ENCODE assay signal across 8 cellular contexts in the genomic region with DNA sequence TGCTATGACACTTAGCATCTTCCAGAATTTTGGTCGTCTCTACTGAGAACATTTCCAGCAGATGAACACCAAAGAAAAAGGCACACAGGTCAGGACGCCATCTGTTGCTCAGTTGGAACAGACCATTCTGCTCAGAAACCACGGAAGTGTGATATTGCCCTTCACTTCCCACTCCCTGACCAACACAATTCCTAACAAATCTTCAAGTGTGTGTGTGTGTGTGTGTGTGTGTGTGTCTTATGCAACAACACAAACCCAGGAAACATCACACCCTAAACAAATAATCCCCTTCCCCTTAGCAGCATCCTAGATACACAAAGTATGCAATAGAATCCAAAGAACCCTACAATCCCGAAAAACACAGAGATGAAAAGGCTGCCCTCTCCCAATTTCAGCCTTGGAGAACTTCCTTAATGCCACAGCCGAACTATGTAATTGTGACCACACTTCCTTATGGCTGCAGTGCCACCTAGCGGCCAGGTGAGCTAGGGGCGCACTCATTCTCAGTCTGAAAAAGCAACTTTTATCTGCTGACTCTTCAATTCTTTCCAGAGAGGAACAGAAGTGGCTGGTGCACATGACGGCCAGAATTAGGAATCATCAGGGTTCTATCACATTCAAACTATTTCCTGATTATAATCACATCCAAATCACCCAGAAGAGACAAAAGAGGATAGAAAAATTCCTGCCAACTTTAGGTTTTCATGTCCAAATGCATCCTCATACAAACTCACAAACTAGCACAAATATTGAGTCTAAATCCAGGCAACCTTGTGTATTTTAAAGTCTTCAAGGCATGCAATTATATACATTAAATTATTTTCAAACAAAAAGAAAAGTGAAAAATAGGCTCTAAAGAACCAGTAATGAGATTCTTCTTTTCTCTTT.
A peak's percentile ranks its signal among the peaks of the same experiment; 100 is the strongest.
DNase-seq lines count a peak whose midpoint lies in the region; ATAC-seq, FAIRE-seq and TF ChIP-seq lines count a peak whose summit lies in the region.

No MANE protein-coding gene starts in this region.

- H4K20me1 ChIP-seq in GM12878 (ENCODE audit: control insufficient read depth, insufficient read depth): no peaks in the 10 kb centered on the region

- no peak overlapping the region for H3K9ac ChIP-seq in GM12878 (ENCODE audit: control insufficient read depth, insufficient read depth, low read length)

- in situ Hi-C loops in GM12878 (cut with MboI): loop anchor here (5.0 to 10.0 kb wide), 2 partner anchors 1282 to 1525 kb away; no protein-coding TSS in a partner anchor

- ATAC-seq in HG02623 (IDR thresholded peaks at IDR 0.05; ENCODE audit: unreplicated experiment) (peak; percentile 86), GM12878 (peak; percentile 93)

- H3K4me2 ChIP-seq in GM12878 (ENCODE audit: control insufficient read depth, insufficient read depth): no peak overlapping the region

- POLR2A ChIA-PET in GM12878 (lab: Charles Lee): no interaction called here

- no TSS peak for BruUV-seq in GM12878 (replicated peaks; lab: Mats Ljungman, UMichigan)

- no peaks in the 10 kb centered on the region for H3K4me1 ChIP-seq in GM12878 (ENCODE audit: control insufficient read depth, insufficient read depth, low read length)

- peak; percentile 75 to 78 for DNase-seq in NCI-H187 (lab: John Stamatoyannopoulos, UW)
- no peak for DNase-seq in NCI-H187 treated with DMSO at 0.1 percent for 48 hours (lab: John Stamatoyannopoulos, UW)
- peak; percentile 66 for DNase-seq in NCI-H1436 (lab: John Stamatoyannopoulos, UW)
- DNase-seq in T-helper 9 cell: peak; percentile 54
- DNase-seq in GM12878 (ENCODE audit: low read depth, low spot score): peak; percentile 12
- peak; percentile 35 for DNase-seq in iPS DF 19.7 (ENCODE audit: low read depth, low spot score)
- DNase-seq in stimulated activated CD4-positive, alpha-beta T cell treated with anti-CD3 and anti-CD28 coated beads, Interleukin-15, amount 100 ng/mL, for 1 hour (ENCODE audit: low read depth in 1 of 2, low spot score in 1 of 2): peak; percentile 7 to 54

- SMC1A ChIA-PET in GM12878 (lab: Charles Lee; ENCODE audit: uncharacterized antibody, unreplicated experiment): interaction anchor here (0.5 to 2.0 kb wide), 8 partner anchors 24 to 1284 kb away, joined by 3 to 5 read pairs (median 3); no protein-coding TSS in a partner anchor

- no peak for TF ChIP-seq EP300 in GM12878 (IDR thresholded peaks at IDR 0.05; ENCODE audit: borderline replicate concordance in 1 of 2, control insufficient read depth in 1 of 2, low read depth in 2 of 2, low read length in 2 of 2)

- intact Hi-C loops in GM12878 (cut with micrococcal nuclease; ENCODE audit: unreplicated experiment): loop anchor here (2.0 to 10.0 kb wide), 4 partner anchors 1145 to 1523 kb away; no protein-coding TSS in a partner anchor

- TF ChIP-seq CTCF in GM12878 (IDR thresholded peaks at IDR 0.05 in 2 of 3, conservative IDR thresholded peaks at IDR 0.05 in 1 of 3; ENCODE audit: control insufficient read depth in 2 of 3, extremely low read depth in 1 of 3, insufficient read depth in 1 of 3, low read depth in 3 of 3, low read length in 3 of 3): peak; percentile 90 to 98 (median 92)

- no peak overlapping the region; the same call in 1 of the 2 replicates for H2AFZ ChIP-seq in GM12878 (ENCODE audit: control insufficient read depth, low read depth, low read length)

- TF ChIP-seq RAD21 in GM12878 (IDR thresholded peaks at IDR 0.05; ENCODE audit: insufficient read depth, low read depth, low read length): peak; percentile 95

- no peak overlapping the region for H3K27ac ChIP-seq in GM12878 (ENCODE audit: control insufficient read depth, insufficient read depth)

- no peaks in the 10 kb centered on the region for H3K36me3 ChIP-seq in GM12878 (ENCODE audit: control insufficient read depth in 2 of 2, insufficient read depth in 2 of 2, low read length in 1 of 2)

- H3K27me3 ChIP-seq in GM12878 (replicated peaks in 1 of 2; ENCODE audit: control insufficient read depth in 2 of 2, insufficient read depth in 2 of 2, low read length in 1 of 2): no peaks in the 10 kb centered on the region; a peak in 1 of 4 replicates

- no peaks in the 10 kb centered on the region for H3K9me3 ChIP-seq in GM12878 (replicated peaks; ENCODE audit: control insufficient read depth, insufficient read depth, low read length)

- no peak overlapping the region for H3K4me3 ChIP-seq in GM12878

- peak; percentile 83 for FAIRE-seq in GM12878 (lab: Jason Lieb, UNC)

- CTCF ChIA-PET in GM12878 (lab: Yijun Ruan, JAX): interaction anchor here (0.6 to 2.9 kb wide), 13 partner anchors 10 to 1571 kb away, joined by 3 to 27 read pairs (median 4); no protein-coding TSS in a partner anchor

- WGBS in GM12878 (ENCODE audit: insufficient coverage, insufficient replicate concordance, low lambda C conversion rate, missing lambda C conversion rate): 0% methylated on average over 8 of the region's 8 CpGs

- H3K79me2 ChIP-seq in GM12878 (ENCODE audit: control insufficient read depth, insufficient read depth, low read length): no peaks in the 10 kb centered on the region

- RAD21 ChIA-PET in GM12878 (lab: Charles Lee; ENCODE audit: unreplicated experiment): interaction anchor here (0.6 to 1.9 kb wide), 6 partner anchors 204 to 1522 kb away, joined by 3 to 6 read pairs (median 4); no protein-coding TSS in a partner anchor

- TF ChIP-seq POLR2A in GM12878 (IDR thresholded peaks at IDR 0.05; ENCODE audit: low read depth, low read length): no peak

TF ChIP-seq in GM12878, 131 proteins besides CTCF, POLR2A, EP300 and RAD21 (continues in another document):
- no peak for TF ChIP-seq NFIC (IDR thresholded peaks at IDR 0.05; ENCODE audit: low read depth, low read length)
- TF ChIP-seq, protein P1, sequence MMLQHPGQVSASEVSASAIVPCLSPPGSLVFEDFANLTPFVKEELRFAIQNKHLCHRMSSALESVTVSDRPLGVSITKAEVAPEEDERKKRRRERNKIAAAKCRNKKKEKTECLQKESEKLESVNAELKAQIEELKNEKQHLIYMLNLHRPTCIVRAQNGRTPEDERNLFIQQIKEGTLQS (IDR thresholded peaks at IDR 0.05; ENCODE audit: borderline replicate concordance, extremely low read depth, low read depth, low read length): no peak
- TF ChIP-seq MYB (IDR thresholded peaks at IDR 0.05; ENCODE audit: borderline replicate concordance, low read depth, low read length): no peak
- TF ChIP-seq, protein P2, sequence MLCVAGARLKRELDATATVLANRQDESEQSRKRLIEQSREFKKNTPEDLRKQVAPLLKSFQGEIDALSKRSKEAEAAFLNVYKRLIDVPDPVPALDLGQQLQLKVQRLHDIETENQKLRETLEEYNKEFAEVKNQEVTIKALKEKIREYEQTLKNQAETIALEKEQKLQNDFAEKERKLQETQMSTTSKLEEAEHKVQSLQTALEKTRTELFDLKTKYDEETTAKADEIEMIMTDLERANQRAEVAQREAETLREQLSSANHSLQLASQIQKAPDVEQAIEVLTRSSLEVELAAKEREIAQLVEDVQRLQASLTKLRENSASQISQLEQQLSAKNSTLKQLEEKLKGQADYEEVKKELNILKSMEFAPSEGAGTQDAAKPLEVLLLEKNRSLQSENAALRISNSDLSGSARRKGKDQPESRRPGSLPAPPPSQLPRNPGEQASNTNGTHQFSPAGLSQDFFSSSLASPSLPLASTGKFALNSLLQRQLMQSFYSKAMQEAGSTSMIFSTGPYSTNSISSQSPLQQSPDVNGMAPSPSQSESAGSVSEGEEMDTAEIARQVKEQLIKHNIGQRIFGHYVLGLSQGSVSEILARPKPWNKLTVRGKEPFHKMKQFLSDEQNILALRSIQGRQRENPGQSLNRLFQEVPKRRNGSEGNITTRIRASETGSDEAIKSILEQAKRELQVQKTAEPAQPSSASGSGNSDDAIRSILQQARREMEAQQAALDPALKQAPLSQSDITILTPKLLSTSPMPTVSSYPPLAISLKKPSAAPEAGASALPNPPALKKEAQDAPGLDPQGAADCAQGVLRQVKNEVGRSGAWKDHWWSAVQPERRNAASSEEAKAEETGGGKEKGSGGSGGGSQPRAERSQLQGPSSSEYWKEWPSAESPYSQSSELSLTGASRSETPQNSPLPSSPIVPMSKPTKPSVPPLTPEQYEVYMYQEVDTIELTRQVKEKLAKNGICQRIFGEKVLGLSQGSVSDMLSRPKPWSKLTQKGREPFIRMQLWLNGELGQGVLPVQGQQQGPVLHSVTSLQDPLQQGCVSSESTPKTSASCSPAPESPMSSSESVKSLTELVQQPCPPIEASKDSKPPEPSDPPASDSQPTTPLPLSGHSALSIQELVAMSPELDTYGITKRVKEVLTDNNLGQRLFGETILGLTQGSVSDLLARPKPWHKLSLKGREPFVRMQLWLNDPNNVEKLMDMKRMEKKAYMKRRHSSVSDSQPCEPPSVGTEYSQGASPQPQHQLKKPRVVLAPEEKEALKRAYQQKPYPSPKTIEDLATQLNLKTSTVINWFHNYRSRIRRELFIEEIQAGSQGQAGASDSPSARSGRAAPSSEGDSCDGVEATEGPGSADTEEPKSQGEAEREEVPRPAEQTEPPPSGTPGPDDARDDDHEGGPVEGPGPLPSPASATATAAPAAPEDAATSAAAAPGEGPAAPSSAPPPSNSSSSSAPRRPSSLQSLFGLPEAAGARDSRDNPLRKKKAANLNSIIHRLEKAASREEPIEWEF (IDR thresholded peaks at IDR 0.05; ENCODE audit: insufficient replicate concordance, low read depth, low read length): no peak
- 0 out of 2 replicates have a peak, but pooled peaks have one; percentile 18 for TF ChIP-seq YY1 (IDR thresholded peaks at IDR 0.05; ENCODE audit: low read depth, low read length)
- no peak for TF ChIP-seq TBL1XR1 (IDR thresholded peaks at IDR 0.05; ENCODE audit: low read depth, low read length)
- no peak for TF ChIP-seq IKZF1 (conservative IDR thresholded peaks at IDR 0.05)
- no peak for TF ChIP-seq HDAC2 (IDR thresholded peaks at IDR 0.05)
- TF ChIP-seq SMC3 (IDR thresholded peaks at IDR 0.05; ENCODE audit: borderline replicate concordance, low read length): peak; percentile 76
- TF ChIP-seq IRF4 (IDR thresholded peaks at IDR 0.05; ENCODE audit: low read depth, low read length): 0 out of 2 replicates have a peak, but pooled peaks have one; percentile 22
- no peak for TF ChIP-seq GABPA (IDR thresholded peaks at IDR 0.05; ENCODE audit: low read depth)
